Comparison of ENCODE assay signal across 1 cellular context in genomic region chr19:33521480-33522370, GRCh38.
A peak's percentile ranks its signal among the peaks of the same experiment; 100 is the strongest.
TF ChIP-seq lines count a peak whose summit lies in the region.

Gene PEPD, minus strand, starts transcription at chr19:33521791. Its CDS starts 31 bp downstream, at chr19:33521760.

TF ChIP-seq in K562, 482 proteins besides CTCF, POLR2A, EP300 and RAD21 (continued from another document):
- TF ChIP-seq TAF7 (tag; IDR thresholded peaks at IDR 0.05) (0 out of 2 replicates have a peak, but pooled peaks have one; percentile 56), E2F3 (CRISPR knock-in tag; IDR thresholded peaks at IDR 0.05) (peak; percentile 53; the same call in 1 of the 2 replicates), MYC (IDR thresholded peaks at IDR 0.05; ENCODE audit: low read depth, low read length) (peak; percentile 27; the same call in 1 of the 2 replicates), MYC (CRISPR knock-in tag; IDR thresholded peaks at IDR 0.05; ENCODE audit: borderline replicate concordance, low read depth) (no peak), TOE1 (IDR thresholded peaks at IDR 0.05; ENCODE audit: borderline replicate concordance) (peak; percentile 45; the same call in 1 of the 2 replicates), TOE1 (CRISPR knock-in tag; IDR thresholded peaks at IDR 0.05; ENCODE audit: borderline replicate concordance, low read depth) (no peak), TAF1 (IDR thresholded peaks at IDR 0.05; ENCODE audit: control insufficient read depth, extremely low read depth, insufficient read depth, low read length, severe bottlenecking) (peak; percentile 84), ZNF253 (CRISPR knock-in tag; conservative IDR thresholded peaks at IDR 0.05) (no peak), FIP1L1 (IDR thresholded peaks at IDR 0.05; ENCODE audit: low read depth, low read length, poor library complexity, severe bottlenecking) (peak; percentile 62), NFIC (IDR thresholded peaks at IDR 0.05) (peak; percentile 16; the same call in 1 of the 2 replicates), RAD51 (IDR thresholded peaks at IDR 0.05; ENCODE audit: borderline replicate concordance, low read depth) (peak; percentile 97), CBFA2T2 (conservative IDR thresholded peaks at IDR 0.05) (peak; percentile 80), ATF1 (CRISPR knock-in tag; IDR thresholded peaks at IDR 0.05) (no peak), ATF1 (tag; IDR thresholded peaks at IDR 0.05) (peak; percentile 55; the same call in 1 of the 2 replicates), ILF3 (IDR thresholded peaks at IDR 0.05; ENCODE audit: borderline replicate concordance) (no peak), HOXB6 (CRISPR knock-in tag; IDR thresholded peaks at IDR 0.05; ENCODE audit: borderline replicate concordance) (no peak), NR2C1 (IDR thresholded peaks at IDR 0.05) (no peak), NR2C1 (tag; IDR thresholded peaks at IDR 0.05) (peak; percentile 35; the same call in 1 of the 2 replicates), USF1 (CRISPR knock-in tag; IDR thresholded peaks at IDR 0.05) (peak; percentile 96), CCNT2 (IDR thresholded peaks at IDR 0.05; ENCODE audit: borderline replicate concordance, extremely low read depth, insufficient read length, low read depth, low read length) (peak; percentile 54)
- TF ChIP-seq, protein P1, sequence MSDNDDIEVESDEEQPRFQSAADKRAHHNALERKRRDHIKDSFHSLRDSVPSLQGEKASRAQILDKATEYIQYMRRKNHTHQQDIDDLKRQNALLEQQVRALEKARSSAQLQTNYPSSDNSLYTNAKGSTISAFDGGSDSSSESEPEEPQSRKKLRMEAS (CRISPR knock-in tag; IDR thresholded peaks at IDR 0.05), result peak; percentile 54; the same call in 1 of the 2 replicates
- TF ChIP-seq, protein P2, sequence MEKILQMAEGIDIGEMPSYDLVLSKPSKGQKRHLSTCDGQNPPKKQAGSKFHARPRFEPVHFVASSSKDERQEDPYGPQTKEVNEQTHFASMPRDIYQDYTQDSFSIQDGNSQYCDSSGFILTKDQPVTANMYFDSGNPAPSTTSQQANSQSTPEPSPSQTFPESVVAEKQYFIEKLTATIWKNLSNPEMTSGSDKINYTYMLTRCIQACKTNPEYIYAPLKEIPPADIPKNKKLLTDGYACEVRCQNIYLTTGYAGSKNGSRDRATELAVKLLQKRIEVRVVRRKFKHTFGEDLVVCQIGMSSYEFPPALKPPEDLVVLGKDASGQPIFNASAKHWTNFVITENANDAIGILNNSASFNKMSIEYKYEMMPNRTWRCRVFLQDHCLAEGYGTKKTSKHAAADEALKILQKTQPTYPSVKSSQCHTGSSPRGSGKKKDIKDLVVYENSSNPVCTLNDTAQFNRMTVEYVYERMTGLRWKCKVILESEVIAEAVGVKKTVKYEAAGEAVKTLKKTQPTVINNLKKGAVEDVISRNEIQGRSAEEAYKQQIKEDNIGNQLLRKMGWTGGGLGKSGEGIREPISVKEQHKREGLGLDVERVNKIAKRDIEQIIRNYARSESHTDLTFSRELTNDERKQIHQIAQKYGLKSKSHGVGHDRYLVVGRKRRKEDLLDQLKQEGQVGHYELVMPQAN (IDR thresholded peaks at IDR 0.05; ENCODE audit: borderline replicate concordance), result peak; percentile 97
